Comparison of ENCODE assay signal across 8 cellular contexts in the genomic region with DNA sequence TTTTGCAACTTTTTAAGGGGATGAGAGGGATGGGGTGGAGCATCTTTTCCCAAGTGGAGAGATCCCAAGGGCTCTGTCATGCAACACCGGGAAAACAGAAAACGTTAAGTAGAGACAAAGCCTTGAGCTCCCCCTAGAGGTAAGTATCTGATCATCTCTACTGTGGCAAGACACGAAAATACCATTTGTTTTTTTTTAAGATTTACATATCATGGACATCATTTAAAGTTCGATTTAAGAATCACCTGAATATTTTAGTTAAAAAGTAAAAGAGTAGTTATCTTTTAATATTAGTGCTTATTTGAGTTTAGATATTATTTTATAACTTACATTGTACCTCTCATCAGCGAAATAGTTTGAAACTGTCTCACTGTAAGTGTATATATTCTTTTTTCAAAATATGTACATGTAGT.
DNase-seq lines count a peak whose midpoint lies in the region; ATAC-seq and TF ChIP-seq lines count a peak whose summit lies in the region.

No MANE protein-coding gene starts in this region.

- ATAC-seq in HG02678 (IDR thresholded peaks at IDR 0.05; ENCODE audit: unreplicated experiment) = peak; percentile 65

- H3K9ac ChIP-seq in smooth muscle cell (ENCODE audit: low read depth) = no peak overlapping the region

- H3K27me3 ChIP-seq in smooth muscle cell (ENCODE audit: low read depth) = no peaks in the 10 kb centered on the region

- in situ Hi-C loops in astrocyte of the cerebellum (cut with HindIII; ENCODE audit: low sequenced_read_pairs) = loop anchor here (25.0 kb wide), 1 partner anchor 317 kb away; no protein-coding TSS in a partner anchor

- H2AFZ ChIP-seq in smooth muscle cell (ENCODE audit: low read depth) = no peak overlapping the region

- no peaks in the 10 kb centered on the region for H3K9me3 ChIP-seq in smooth muscle cell (replicated peaks; ENCODE audit: low read depth)

- H3K4me2 ChIP-seq in smooth muscle cell = no peak overlapping the region

- WGBS in smooth muscle cell (ENCODE audit: low lambda C conversion rate) = 23% methylated on average over 5 of the region's 5 CpGs

- H3F3A ChIP-seq in smooth muscle cell (ENCODE audit: low read depth) = no peaks in the 10 kb centered on the region

- no peaks in the 10 kb centered on the region for H3K79me2 ChIP-seq in smooth muscle cell (ENCODE audit: low read depth)

- H3K27ac ChIP-seq in smooth muscle cell (ENCODE audit: low read depth) = no peak overlapping the region

- peak; percentile 13 for DNase-seq in NCI-H2227 (lab: John Stamatoyannopoulos, UW; ENCODE audit: unreplicated experiment)
- no peak for DNase-seq in NCI-H2227 treated with DMSO at 0.1 percent for 48 hours (lab: John Stamatoyannopoulos, UW)
- peak; percentile 41 for DNase-seq in NCI-H226
- DNase-seq in astrocyte of the cerebellum (ENCODE audit: low read depth) = peak; percentile 48
- peak; percentile 46 for DNase-seq in iPS DF 4.7 (ENCODE audit: extremely low read depth, low spot score)
- no peak for DNase-seq in smooth muscle cell (lab: John Stamatoyannopoulos, UW; ENCODE audit: unreplicated experiment)
- DNase-seq in activated CD4-positive, CD25-positive, alpha-beta regulatory T cell treated with anti-CD3 and anti-CD28 coated beads, Interleukin-2, amount 50 U/mL, for 72 hours = no peak

- H4K20me1 ChIP-seq in smooth muscle cell (ENCODE audit: low read depth) = no peaks in the 10 kb centered on the region

- no peaks in the 10 kb centered on the region for H3K4me1 ChIP-seq in smooth muscle cell (ENCODE audit: low read depth)

- H3K4me3 ChIP-seq in astrocyte of the cerebellum (ENCODE audit: low read depth, low read length) (no peak overlapping the region), smooth muscle cell (no peak overlapping the region)

- H3K36me3 ChIP-seq in smooth muscle cell (ENCODE audit: low read depth) = no peaks in the 10 kb centered on the region

- TF ChIP-seq CTCF in astrocyte of the cerebellum (IDR thresholded peaks at IDR 0.05; ENCODE audit: low read depth, low read length, missing control alignments) (peak; percentile 65), smooth muscle cell (IDR thresholded peaks at IDR 0.05; ENCODE audit: borderline replicate concordance, insufficient read depth, poor library complexity, severe bottlenecking) (peak; percentile 78)

Comparison
In these comparisons a context has a peak if more than half of its experiments do, and no peak if none do; other contexts are left out.
1. DNase-seq: peak in NCI-H2227 (single experiment), NCI-H226 (single experiment), astrocyte of the cerebellum (single experiment) and iPS DF 4.7 (single experiment); none in NCI-H2227 treated with DMSO at 0.1 percent for 48 hours (single experiment), smooth muscle cell (single experiment) and activated CD4-positive, CD25-positive, alpha-beta regulatory T cell treated with anti-CD3 and anti-CD28 coated beads, Interleukin-2, amount 50 U/mL, for 72 hours (single experiment).